1 cellular context compared by ENCODE assay signal in the genomic region with DNA sequence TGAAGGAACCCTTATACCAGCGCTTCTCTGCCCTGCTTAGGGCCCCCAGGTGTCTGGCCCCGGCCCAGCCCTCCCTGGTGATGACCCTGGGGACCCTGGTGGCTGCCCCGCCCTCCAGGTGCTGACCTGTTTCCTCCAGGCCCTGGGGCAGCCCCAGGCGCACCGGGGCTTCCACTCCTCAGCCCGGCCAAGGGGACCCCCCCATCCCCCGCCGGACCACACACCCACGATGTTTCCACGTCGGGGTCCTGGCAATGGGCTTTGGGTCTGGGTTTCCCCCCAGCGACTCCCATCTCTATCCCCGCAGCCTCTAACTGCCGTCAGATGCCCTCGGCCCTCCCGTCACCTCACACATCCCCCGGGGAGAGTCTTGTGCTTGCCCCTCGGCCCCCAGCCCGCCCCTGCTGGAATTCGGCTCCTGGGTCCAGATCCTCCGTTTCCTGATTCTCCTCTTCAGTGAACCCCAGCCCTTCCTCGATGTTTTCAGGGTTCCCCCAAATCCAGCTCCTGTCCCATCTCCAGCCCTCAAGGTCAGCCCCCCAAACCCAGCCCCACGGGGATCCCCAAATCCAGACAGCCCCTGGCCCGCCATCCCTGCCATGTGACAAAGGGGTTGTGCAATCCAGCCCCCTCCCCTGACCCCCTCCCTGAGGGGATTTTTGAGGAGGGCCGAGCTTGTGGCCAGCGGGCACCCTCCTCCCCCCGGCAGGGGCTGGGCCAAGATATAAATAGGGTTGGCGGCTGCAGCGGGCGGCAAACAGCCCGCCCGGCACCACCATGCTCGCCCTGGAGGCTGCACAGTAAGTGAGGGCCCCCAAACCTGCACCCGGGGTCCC.
TF ChIP-seq lines count a peak whose summit lies in the region.

A gene (plus strand): TSS at position 753 of the 836 bp plus-strand sequence. CDS start 25 bp downstream, at position 778.

TF ChIP-seq in GM23338, 12 proteins besides CTCF, POLR2A, EP300 and RAD21 (continued from another document):
- TF ChIP-seq, protein P1, sequence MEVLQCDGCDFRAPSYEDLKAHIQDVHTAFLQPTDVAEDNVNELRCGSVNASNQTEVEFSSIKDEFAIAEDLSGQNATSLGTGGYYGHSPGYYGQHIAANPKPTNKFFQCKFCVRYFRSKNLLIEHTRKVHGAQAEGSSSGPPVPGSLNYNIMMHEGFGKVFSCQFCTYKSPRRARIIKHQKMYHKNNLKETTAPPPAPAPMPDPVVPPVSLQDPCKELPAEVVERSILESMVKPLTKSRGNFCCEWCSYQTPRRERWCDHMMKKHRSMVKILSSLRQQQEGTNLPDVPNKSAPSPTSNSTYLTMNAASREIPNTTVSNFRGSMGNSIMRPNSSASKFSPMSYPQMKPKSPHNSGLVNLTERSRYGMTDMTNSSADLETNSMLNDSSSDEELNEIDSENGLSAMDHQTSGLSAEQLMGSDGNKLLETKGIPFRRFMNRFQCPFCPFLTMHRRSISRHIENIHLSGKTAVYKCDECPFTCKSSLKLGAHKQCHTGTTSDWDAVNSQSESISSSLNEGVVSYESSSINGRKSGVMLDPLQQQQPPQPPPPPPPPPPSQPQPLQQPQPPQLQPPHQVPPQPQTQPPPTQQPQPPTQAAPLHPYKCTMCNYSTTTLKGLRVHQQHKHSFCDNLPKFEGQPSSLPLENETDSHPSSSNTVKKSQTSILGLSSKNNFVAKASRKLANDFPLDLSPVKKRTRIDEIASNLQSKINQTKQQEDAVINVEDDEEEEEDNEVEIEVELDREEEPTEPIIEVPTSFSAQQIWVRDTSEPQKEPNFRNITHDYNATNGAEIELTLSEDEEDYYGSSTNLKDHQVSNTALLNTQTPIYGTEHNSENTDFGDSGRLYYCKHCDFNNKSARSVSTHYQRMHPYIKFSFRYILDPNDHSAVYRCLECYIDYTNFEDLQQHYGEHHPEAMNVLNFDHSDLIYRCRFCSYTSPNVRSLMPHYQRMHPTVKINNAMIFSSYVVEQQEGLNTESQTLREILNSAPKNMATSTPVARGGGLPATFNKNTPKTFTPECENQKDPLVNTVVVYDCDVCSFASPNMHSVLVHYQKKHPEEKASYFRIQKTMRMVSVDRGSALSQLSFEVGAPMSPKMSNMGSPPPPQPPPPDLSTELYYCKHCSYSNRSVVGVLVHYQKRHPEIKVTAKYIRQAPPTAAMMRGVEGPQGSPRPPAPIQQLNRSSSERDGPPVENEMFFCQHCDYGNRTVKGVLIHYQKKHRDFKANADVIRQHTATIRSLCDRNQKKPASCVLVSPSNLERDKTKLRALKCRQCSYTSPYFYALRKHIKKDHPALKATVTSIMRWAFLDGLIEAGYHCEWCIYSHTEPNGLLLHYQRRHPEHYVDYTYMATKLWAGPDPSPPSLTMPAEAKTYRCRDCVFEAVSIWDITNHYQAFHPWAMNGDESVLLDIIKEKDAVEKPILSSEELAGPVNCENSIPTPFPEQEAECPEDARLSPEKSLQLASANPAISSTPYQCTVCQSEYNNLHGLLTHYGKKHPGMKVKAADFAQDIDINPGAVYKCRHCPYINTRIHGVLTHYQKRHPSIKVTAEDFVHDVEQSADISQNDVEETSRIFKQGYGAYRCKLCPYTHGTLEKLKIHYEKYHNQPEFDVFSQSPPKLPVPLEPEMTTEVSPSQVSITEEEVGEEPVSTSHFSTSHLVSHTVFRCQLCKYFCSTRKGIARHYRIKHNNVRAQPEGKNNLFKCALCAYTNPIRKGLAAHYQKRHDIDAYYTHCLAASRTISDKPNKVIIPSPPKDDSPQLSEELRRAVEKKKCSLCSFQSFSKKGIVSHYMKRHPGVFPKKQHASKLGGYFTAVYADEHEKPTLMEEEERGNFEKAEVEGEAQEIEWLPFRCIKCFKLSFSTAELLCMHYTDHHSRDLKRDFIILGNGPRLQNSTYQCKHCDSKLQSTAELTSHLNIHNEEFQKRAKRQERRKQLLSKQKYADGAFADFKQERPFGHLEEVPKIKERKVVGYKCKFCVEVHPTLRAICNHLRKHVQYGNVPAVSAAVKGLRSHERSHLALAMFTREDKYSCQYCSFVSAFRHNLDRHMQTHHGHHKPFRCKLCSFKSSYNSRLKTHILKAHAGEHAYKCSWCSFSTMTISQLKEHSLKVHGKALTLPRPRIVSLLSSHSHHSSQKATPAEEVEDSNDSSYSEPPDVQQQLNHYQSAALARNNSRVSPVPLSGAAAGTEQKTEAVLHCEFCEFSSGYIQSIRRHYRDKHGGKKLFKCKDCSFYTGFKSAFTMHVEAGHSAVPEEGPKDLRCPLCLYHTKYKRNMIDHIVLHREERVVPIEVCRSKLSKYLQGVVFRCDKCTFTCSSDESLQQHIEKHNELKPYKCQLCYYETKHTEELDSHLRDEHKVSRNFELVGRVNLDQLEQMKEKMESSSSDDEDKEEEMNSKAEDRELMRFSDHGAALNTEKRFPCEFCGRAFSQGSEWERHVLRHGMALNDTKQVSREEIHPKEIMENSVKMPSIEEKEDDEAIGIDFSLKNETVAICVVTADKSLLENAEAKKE (CRISPR knock-in tag; IDR thresholded peaks at IDR 0.05): no peak
- TF ChIP-seq, protein P2, sequence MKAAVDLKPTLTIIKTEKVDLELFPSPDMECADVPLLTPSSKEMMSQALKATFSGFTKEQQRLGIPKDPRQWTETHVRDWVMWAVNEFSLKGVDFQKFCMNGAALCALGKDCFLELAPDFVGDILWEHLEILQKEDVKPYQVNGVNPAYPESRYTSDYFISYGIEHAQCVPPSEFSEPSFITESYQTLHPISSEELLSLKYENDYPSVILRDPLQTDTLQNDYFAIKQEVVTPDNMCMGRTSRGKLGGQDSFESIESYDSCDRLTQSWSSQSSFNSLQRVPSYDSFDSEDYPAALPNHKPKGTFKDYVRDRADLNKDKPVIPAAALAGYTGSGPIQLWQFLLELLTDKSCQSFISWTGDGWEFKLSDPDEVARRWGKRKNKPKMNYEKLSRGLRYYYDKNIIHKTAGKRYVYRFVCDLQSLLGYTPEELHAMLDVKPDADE (IDR thresholded peaks at IDR 0.05): no peak
- TF ChIP-seq, protein P3, sequence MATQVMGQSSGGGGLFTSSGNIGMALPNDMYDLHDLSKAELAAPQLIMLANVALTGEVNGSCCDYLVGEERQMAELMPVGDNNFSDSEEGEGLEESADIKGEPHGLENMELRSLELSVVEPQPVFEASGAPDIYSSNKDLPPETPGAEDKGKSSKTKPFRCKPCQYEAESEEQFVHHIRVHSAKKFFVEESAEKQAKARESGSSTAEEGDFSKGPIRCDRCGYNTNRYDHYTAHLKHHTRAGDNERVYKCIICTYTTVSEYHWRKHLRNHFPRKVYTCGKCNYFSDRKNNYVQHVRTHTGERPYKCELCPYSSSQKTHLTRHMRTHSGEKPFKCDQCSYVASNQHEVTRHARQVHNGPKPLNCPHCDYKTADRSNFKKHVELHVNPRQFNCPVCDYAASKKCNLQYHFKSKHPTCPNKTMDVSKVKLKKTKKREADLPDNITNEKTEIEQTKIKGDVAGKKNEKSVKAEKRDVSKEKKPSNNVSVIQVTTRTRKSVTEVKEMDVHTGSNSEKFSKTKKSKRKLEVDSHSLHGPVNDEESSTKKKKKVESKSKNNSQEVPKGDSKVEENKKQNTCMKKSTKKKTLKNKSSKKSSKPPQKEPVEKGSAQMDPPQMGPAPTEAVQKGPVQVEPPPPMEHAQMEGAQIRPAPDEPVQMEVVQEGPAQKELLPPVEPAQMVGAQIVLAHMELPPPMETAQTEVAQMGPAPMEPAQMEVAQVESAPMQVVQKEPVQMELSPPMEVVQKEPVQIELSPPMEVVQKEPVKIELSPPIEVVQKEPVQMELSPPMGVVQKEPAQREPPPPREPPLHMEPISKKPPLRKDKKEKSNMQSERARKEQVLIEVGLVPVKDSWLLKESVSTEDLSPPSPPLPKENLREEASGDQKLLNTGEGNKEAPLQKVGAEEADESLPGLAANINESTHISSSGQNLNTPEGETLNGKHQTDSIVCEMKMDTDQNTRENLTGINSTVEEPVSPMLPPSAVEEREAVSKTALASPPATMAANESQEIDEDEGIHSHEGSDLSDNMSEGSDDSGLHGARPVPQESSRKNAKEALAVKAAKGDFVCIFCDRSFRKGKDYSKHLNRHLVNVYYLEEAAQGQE (IDR thresholded peaks at IDR 0.05; ENCODE audit: unreplicated experiment): no peak
